19 cellular contexts compared by ENCODE assay signal in the genomic region with DNA sequence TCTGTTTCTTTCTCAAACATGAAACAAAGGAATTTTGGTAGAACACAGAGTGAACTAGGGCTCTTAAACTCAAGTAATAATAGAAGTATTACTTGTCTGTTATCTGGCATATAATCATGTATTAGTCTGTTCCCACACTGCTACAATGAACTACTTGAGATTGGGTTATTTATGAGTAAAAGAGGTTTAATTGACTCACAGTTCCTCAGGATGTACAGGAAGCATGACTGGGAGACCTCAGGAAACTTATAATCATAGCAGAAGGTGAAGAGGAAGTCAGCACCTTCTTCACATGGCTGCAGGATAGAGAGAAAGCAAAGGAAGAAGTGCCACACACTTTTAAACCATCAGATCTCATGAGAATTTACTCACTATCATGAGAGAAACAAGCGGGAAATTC.
A peak's percentile ranks its signal among the peaks of the same experiment; 100 is the strongest.
DNase-seq lines count a peak whose midpoint lies in the region; ATAC-seq lines count a peak whose summit lies in the region.
"Had no signal": no experiment of that assay in that cellular context is flagged by ENCODE, and none has a peak within 500 bp of the region (broad histone marks: within the 10 kb centered on the region; RNA-seq: fewer than 3 reads in every experiment).

No MANE protein-coding gene starts in this region.

- H3K27ac Mint-ChIP-seq in activated CD4-positive, alpha-beta T cell treated with anti-CD3 and anti-CD28 coated beads for 36 hours: peak overlapping the region; percentile 69
- peak overlapping the region; percentile 47 for H3K27ac Mint-ChIP-seq in activated naive CD4-positive, alpha-beta T cell treated with anti-CD3 and anti-CD28 coated beads, Interleukin-2, amount 50 U/mL, for 24 hours
- peak overlapping the region; percentile 64 for H3K27ac Mint-ChIP-seq in stimulated activated effector memory CD8-positive, alpha-beta T cell treated with anti-CD3 and anti-CD28 coated beads, Interleukin-12 subunit alpha, Interleukin-12 subunit beta, amount 100 ng/mL, for 72 hours
- H3K27ac Mint-ChIP-seq: CD14-positive monocyte, H9 had no signal

- H3K4me3 Mint-ChIP-seq in activated CD4-positive, alpha-beta T cell treated with anti-CD3 and anti-CD28 coated beads for 36 hours: no peak overlapping the region
- H3K4me3 Mint-ChIP-seq in activated naive CD4-positive, alpha-beta T cell treated with anti-CD3 and anti-CD28 coated beads, Interleukin-2, amount 50 U/mL, for 24 hours: peak overlapping the region; percentile 9
- no peak overlapping the region for H3K4me3 Mint-ChIP-seq in stimulated activated effector memory CD8-positive, alpha-beta T cell treated with anti-CD3 and anti-CD28 coated beads, Interleukin-12 subunit alpha, Interleukin-12 subunit beta, amount 100 ng/mL, for 72 hours
- H3K4me3 Mint-ChIP-seq: CD14-positive monocyte, H9 had no signal

- peaks cover 86% of the 10 kb centered on the region for H3K4me1 Mint-ChIP-seq in activated CD4-positive, alpha-beta T cell treated with anti-CD3 and anti-CD28 coated beads for 36 hours
- peaks cover 89% of the 10 kb centered on the region for H3K4me1 Mint-ChIP-seq in activated naive CD4-positive, alpha-beta T cell treated with anti-CD3 and anti-CD28 coated beads, Interleukin-2, amount 50 U/mL, for 24 hours
- peaks cover 82% of the 10 kb centered on the region for H3K4me1 Mint-ChIP-seq in stimulated activated effector memory CD8-positive, alpha-beta T cell treated with anti-CD3 and anti-CD28 coated beads, Interleukin-12 subunit alpha, Interleukin-12 subunit beta, amount 100 ng/mL, for 72 hours
- H3K4me1 Mint-ChIP-seq: H9 had no signal

- no peak for ATAC-seq in activated CD4-positive, alpha-beta T cell treated with anti-CD3 and anti-CD28 coated beads for 36 hours
- ATAC-seq in stimulated activated effector memory CD8-positive, alpha-beta T cell treated with anti-CD3 and anti-CD28 coated beads, Interleukin-12 subunit alpha, Interleukin-12 subunit beta, amount 100 ng/mL, for 72 hours: no peak

- H3K9me3 Mint-ChIP-seq in activated CD4-positive, alpha-beta T cell treated with anti-CD3 and anti-CD28 coated beads for 36 hours (ENCODE audit: low read depth): peaks cover 42% of the 10 kb centered on the region
- peaks cover 28% of the 10 kb centered on the region for H3K9me3 Mint-ChIP-seq in activated naive CD4-positive, alpha-beta T cell treated with anti-CD3 and anti-CD28 coated beads, Interleukin-2, amount 50 U/mL, for 24 hours
- peaks cover 22% of the 10 kb centered on the region for H3K9me3 Mint-ChIP-seq in stimulated activated effector memory CD8-positive, alpha-beta T cell treated with anti-CD3 and anti-CD28 coated beads, Interleukin-12 subunit alpha, Interleukin-12 subunit beta, amount 100 ng/mL, for 72 hours

- POLR2A ChIA-PET in activated CD4-positive, alpha-beta T cell treated with anti-CD3 and anti-CD28 coated beads for 36 hours (lab: Charles Lee): no interaction called here

- no peaks in the 10 kb centered on the region for H3K27me3 Mint-ChIP-seq in activated CD4-positive, alpha-beta T cell treated with anti-CD3 and anti-CD28 coated beads for 36 hours
- no peaks in the 10 kb centered on the region for H3K27me3 Mint-ChIP-seq in activated naive CD4-positive, alpha-beta T cell treated with anti-CD3 and anti-CD28 coated beads, Interleukin-2, amount 50 U/mL, for 24 hours

- intact Hi-C loops in activated CD4-positive, alpha-beta T cell treated with anti-CD3 and anti-CD28 coated beads for 36 hours (cut with DNase I, micrococcal nuclease): loop anchor here in 1 of 2 experiments (1.0 kb wide), 1 partner anchor 9 kb away; no protein-coding TSS in a partner anchor

- CTCF ChIA-PET in activated CD4-positive, alpha-beta T cell treated with anti-CD3 and anti-CD28 coated beads for 36 hours (lab: Charles Lee): interaction anchor here (1.0 kb wide), 1 partner anchor 13 kb away, joined by 3 read pairs; no protein-coding TSS in a partner anchor

- DNase-seq in activated CD4-positive, alpha-beta T cell treated with anti-CD3 and anti-CD28 coated beads for 36 hours: no peak
- no peak for DNase-seq in activated CD4-positive, alpha-beta T cell treated with anti-CD3 and anti-CD28 coated beads, Interleukin-2, amount 50 U/mL, for 4 hours
- no peak for DNase-seq in activated naive CD4-positive, alpha-beta T cell (lab: John Stamatoyannopoulos, UW)
- DNase-seq in dermis blood vessel endothelial cell: peak; percentile 57
- no peak for DNase-seq in stimulated activated effector memory CD8-positive, alpha-beta T cell treated with anti-CD3 and anti-CD28 coated beads, Interleukin-12 subunit alpha, Interleukin-12 subunit beta, amount 100 ng/mL, for 72 hours (ENCODE audit: low spot score in 2 of 2)
- DNase-seq in SKM-1 treated with dmso at 0.1 percent for 144 hours (lab: John Stamatoyannopoulos, UW; ENCODE audit: unreplicated experiment): no peak
- no peak for DNase-seq in NK-92 (lab: John Stamatoyannopoulos, UW; ENCODE audit: unreplicated experiment)
- DNase-seq: 8988T, DMS153, GDM1, H9, KG1, NCI-H1105 treated with DMSO at 0.1 percent for 48 hours, NCI-H1694, NCI-H2107, NCI-H510A, NCI-H748 treated with DMSO at 0.1 percent for 48 hours had no signal

- peaks cover 59% of the 10 kb centered on the region for H3K36me3 Mint-ChIP-seq in activated CD4-positive, alpha-beta T cell treated with anti-CD3 and anti-CD28 coated beads for 36 hours (ENCODE audit: low read depth)
- H3K36me3 Mint-ChIP-seq in activated naive CD4-positive, alpha-beta T cell treated with anti-CD3 and anti-CD28 coated beads, Interleukin-2, amount 50 U/mL, for 24 hours: peaks cover 31% of the 10 kb centered on the region
- peaks cover 9% of the 10 kb centered on the region for H3K36me3 Mint-ChIP-seq in stimulated activated effector memory CD8-positive, alpha-beta T cell treated with anti-CD3 and anti-CD28 coated beads, Interleukin-12 subunit alpha, Interleukin-12 subunit beta, amount 100 ng/mL, for 72 hours
